In the genomic region with DNA sequence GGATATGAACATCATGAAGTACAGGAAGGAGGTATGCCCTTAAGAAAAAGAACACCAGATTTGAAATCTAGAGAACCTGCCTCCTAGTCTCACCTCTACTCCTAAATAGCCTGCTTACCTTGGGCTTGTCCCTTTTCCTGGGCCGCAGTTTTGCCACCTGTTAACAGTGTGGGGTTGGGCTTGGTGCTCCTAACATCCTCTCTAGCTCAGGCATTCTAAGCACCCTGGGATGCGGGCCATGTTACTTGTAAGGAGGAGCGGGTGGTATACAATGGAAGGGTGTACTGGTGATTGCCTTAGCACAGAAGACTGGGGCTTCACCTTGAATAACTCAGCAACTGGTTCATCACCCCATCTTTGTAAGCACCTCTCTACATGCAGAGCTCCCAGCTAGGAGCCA, we compare ENCODE assay signal across 23 cellular contexts. TPM values are rescaled to one million over a fixed set of nuclear protein-coding genes. Genes with fewer than 3 reads are reported as not detected.
DNase-seq lines count a peak whose midpoint lies in the region; ATAC-seq and TF ChIP-seq lines count a peak whose summit lies in the region.
"Had no signal": no experiment of that assay in that cellular context is flagged by ENCODE, and none has a peak within 500 bp of the region (broad histone marks: within the 10 kb centered on the region; RNA-seq: fewer than 3 reads in every experiment).

No MANE protein-coding gene starts in this region.

- H2BK120ac ChIP-seq in mesendoderm (ENCODE audit: low read depth, low read length): no peak overlapping the region

- H3K79me2 ChIP-seq in mesendoderm (ENCODE audit: control insufficient read depth, insufficient read depth, low read length): no peaks in the 10 kb centered on the region

- H3K36me3 ChIP-seq in heart left ventricle: peaks cover 0 to 38% (median 32%) of the 10 kb centered on the region in 9 donors
- H3K36me3 ChIP-seq in esophagus squamous epithelium: peaks cover 0 to 23% (median 0%) of the 10 kb centered on the region in 3 donors
- H3K36me3 ChIP-seq in rectal smooth muscle tissue (ENCODE audit: control insufficient read depth, insufficient read depth, low read length): peaks cover 3% of the 10 kb centered on the region
- peaks cover 11 to 14% (median 13%) of the 10 kb centered on the region in 3 donors for H3K36me3 ChIP-seq in tibial artery
- H3K36me3 ChIP-seq in mesendoderm (ENCODE audit: control insufficient read depth, insufficient read depth, low read length): no peaks in the 10 kb centered on the region
- H3K36me3 ChIP-seq: neutrophil had no signal

- H3K9ac ChIP-seq in rectal smooth muscle tissue (ENCODE audit: low read length) (no peak overlapping the region), mesendoderm (ENCODE audit: low read length) (no peak overlapping the region)

- no peaks in the 10 kb centered on the region for H3K27me3 ChIP-seq in heart left ventricle
- H3K27me3 ChIP-seq in esophagus squamous epithelium: peaks cover 0 to 8% (median 0%) of the 10 kb centered on the region in 4 donors
- H3K27me3 ChIP-seq in rectal smooth muscle tissue (ENCODE audit: control insufficient read depth, insufficient read depth, low read length): no peaks in the 10 kb centered on the region
- H3K27me3 ChIP-seq in tibial artery: no peaks in the 10 kb centered on the region
- H3K27me3 ChIP-seq in mesendoderm (ENCODE audit: insufficient read depth, low read length, poor library complexity): no peaks in the 10 kb centered on the region
- H3K27me3 ChIP-seq: neutrophil had no signal

- intact Hi-C loops in heart left ventricle (cut with DNase I): loop anchor here in 5 of 10 donors (2.0 to 5.0 kb wide), 3 partner anchors 17 to 48 kb away; partner anchors contain the start of gene TIMP3 (in 4 of the 5)
- intact Hi-C loops in Right ventricle myocardium inferior (cut with DNase I): loop anchor here (5.0 kb wide), 2 partner anchors 33 to 37 kb away; no protein-coding TSS in a partner anchor
- intact Hi-C loops in esophagus squamous epithelium (cut with DNase I): no loop called here
- intact Hi-C loops in tibial artery (cut with DNase I; ENCODE audit: low total_unique reads): loop anchor here (5.0 kb wide), 2 partner anchors 48 to 233 kb away; partner anchors contain the start of gene TIMP3
- intact Hi-C loops in head of caudate nucleus (cut with DNase I): no loop called here

- H3K27ac ChIP-seq in heart left ventricle: peak overlapping the region; percentile 69 to 94 (median 83)
- H3K27ac ChIP-seq in esophagus squamous epithelium: peak overlapping the region in 3 of 4 donors; percentile 80 to 92 (median 80)
- H3K27ac ChIP-seq in rectal smooth muscle tissue (ENCODE audit: low read depth, low read length): peak overlapping the region; percentile 75
- peak overlapping the region; percentile 78 to 96 for H3K27ac ChIP-seq in tibial artery
- H3K27ac ChIP-seq in mesendoderm (ENCODE audit: low read depth, low read length): no peak overlapping the region
- H3K27ac ChIP-seq in RWPE1: no peak overlapping the region
- H3K27ac ChIP-seq: neutrophil had no signal

- H3K4me3 ChIP-seq in heart left ventricle (no peak overlapping the region), esophagus squamous epithelium (no peak overlapping the region), rectal smooth muscle tissue (ENCODE audit: low read length) (no peak overlapping the region), tibial artery (no peak overlapping the region), mesendoderm (ENCODE audit: low read length) (no peak overlapping the region)
- H3K4me3 ChIP-seq: GM23338, K562 had no signal

- H3K79me1 ChIP-seq in mesendoderm (ENCODE audit: low read length): no peaks in the 10 kb centered on the region

- POLR2A ChIA-PET in RWPE1 (lab: Yijun Ruan, JAX; ENCODE audit: low non-redundant PET): no interaction called here

- WGBS in heart left ventricle, 4 donors: 88 to 92% (median 90%) methylated on average over 3 of the region's 3 CpGs
- 90% methylated on average over 1 to 3 of the region's 3 CpGs for WGBS in esophagus squamous epithelium, 2 donors
- no CpG with 5 or more reads among the region's 3 CpGs for WGBS in mesendoderm (ENCODE audit: extremely low coverage, insufficient coverage, low lambda C conversion rate)

- peaks cover 41 to 100% (median 90%) of the 10 kb centered on the region in 12 donors for H3K4me1 ChIP-seq in heart left ventricle
- peaks cover 6 to 97% (median 57%) of the 10 kb centered on the region in 3 donors for H3K4me1 ChIP-seq in esophagus squamous epithelium
- peaks cover 62% of the 10 kb centered on the region for H3K4me1 ChIP-seq in rectal smooth muscle tissue (ENCODE audit: control insufficient read depth, insufficient read depth, low read length)
- peaks cover 5 to 97% (median 85%) of the 10 kb centered on the region in 4 donors for H3K4me1 ChIP-seq in tibial artery
- H3K4me1 ChIP-seq in mesendoderm (ENCODE audit: control insufficient read depth, low read depth, low read length): no peaks in the 10 kb centered on the region

- no peak for ATAC-seq in heart left ventricle
- no peak for ATAC-seq in Right ventricle myocardium inferior
- ATAC-seq: GM23338, K562, Panc1 had no signal

- H2BK5ac ChIP-seq in mesendoderm (ENCODE audit: low read length): no peak overlapping the region

- no peak overlapping the region for H3K4me2 ChIP-seq in mesendoderm (ENCODE audit: low read length)
- H3K4me2 ChIP-seq: GM23338 had no signal

- H2AK5ac ChIP-seq in mesendoderm (ENCODE audit: low read length): no peak overlapping the region

- H4K8ac ChIP-seq in mesendoderm (ENCODE audit: low read depth, low read length): no peak overlapping the region

- H2BK15ac ChIP-seq in mesendoderm (replicated peaks; ENCODE audit: low read depth): no peak overlapping the region

- no peak overlapping the region for H3K56ac ChIP-seq in mesendoderm (ENCODE audit: low read length)

- TF ChIP-seq CTCF in heart left ventricle (IDR thresholded peaks at IDR 0.05) (no peak), esophagus squamous epithelium (IDR thresholded peaks at IDR 0.05) (no peak), tibial artery (IDR thresholded peaks at IDR 0.05) (no peak), RWPE1 (conservative IDR thresholded peaks at IDR 0.05; ENCODE audit: low read depth) (no peak)

- no peak overlapping the region for H3K23ac ChIP-seq in mesendoderm (ENCODE audit: low read length)

- CTCF ChIA-PET in RWPE1 (lab: Yijun Ruan, JAX): no interaction called here

- no peak overlapping the region for H3K18ac ChIP-seq in mesendoderm (ENCODE audit: low read length)

- H4K5ac ChIP-seq in mesendoderm (ENCODE audit: low read length): no peak overlapping the region

- no peaks in the 10 kb centered on the region for H3K9me3 ChIP-seq in heart left ventricle
- H3K9me3 ChIP-seq in esophagus squamous epithelium: no peaks in the 10 kb centered on the region
- H3K9me3 ChIP-seq in tibial artery: no peaks in the 10 kb centered on the region
- H3K9me3 ChIP-seq: neutrophil had no signal

- DNase-seq in heart left ventricle: no peak
- DNase-seq in Right ventricle myocardium inferior (ENCODE audit: missing footprints): no peak
- DNase-seq in esophagus squamous epithelium (lab: John Stamatoyannopoulos, UW): no peak
- DNase-seq in tibial artery: no peak
- DNase-seq in mesendoderm: no peak
- no peak for DNase-seq in head of caudate nucleus
- no peak for DNase-seq in RWPE1 (ENCODE audit: low spot score)
- DNase-seq: 8988T; activated CD4-positive, CD25-positive, alpha-beta regulatory T cell; activated naive CD4-positive, alpha-beta T cell treated with anti-CD3 and anti-CD28 coated beads, Interleukin-2, amount 10 ng/mL, durations not matched to agents 7 days and 5 days; amniotic stem cell; CD4-positive, CD25-positive, alpha-beta regulatory T cell; kidney; naive B cell; NCI-H1105; NCI-H1930; NCI-H526 treated with DMSO at 0.1 percent for 48 hours; stimulated activated CD4-positive, alpha-beta T cell treated with anti-CD3 and anti-CD28 coated beads, Interleukin-2, amount 100 ng/mL, for 24 hours had no signal

- no peak overlapping the region for H3K4ac ChIP-seq in mesendoderm (ENCODE audit: low read depth, low read length)

- TF ChIP-seq POLR2A in heart left ventricle (IDR thresholded peaks at IDR 0.05) (no peak), esophagus squamous epithelium (IDR thresholded peaks at IDR 0.05) (no peak)

RNA-seq across cellular contexts. Expression of gene TIMP3, which starts 48.7 kb away (rescaled TPM):
- total RNA-seq in heart left ventricle: 100 to 1,000 TPM; 121 to 629 (median 187) TPM
- 100 to 1,000 TPM; 112 to 137 TPM for polyA plus RNA-seq in heart left ventricle
- total RNA-seq in Right ventricle myocardium inferior: 288 TPM
- total RNA-seq in esophagus squamous epithelium: 100 to 1,000 TPM in 1 of 4 donors, 10 to 100 TPM in 3; 15.3 to 306 (median 54.2) TPM
- polyA plus RNA-seq in mesendoderm (2013, experiment 1 of 2): 8.8 TPM
- 9.2 TPM for polyA plus RNA-seq in mesendoderm (2013, experiment 2 of 2)
- polyA plus RNA-seq: CD4-positive, CD25-positive, alpha-beta regulatory T cell had no signal

Comparison
In these comparisons a context has a peak if more than half of its experiments do, and no peak if none do; other contexts are left out.
1. H3K27ac ChIP-seq: peak in heart left ventricle (12 of 12), esophagus squamous epithelium (3 of 4), rectal smooth muscle tissue (single experiment) and tibial artery (2 of 2); none in mesendoderm (single experiment) and RWPE1 (single experiment).
2. intact Hi-C loops: an anchor here in Right ventricle myocardium inferior (5.0 kb wide) and tibial artery (5.0 kb wide); none called in esophagus squamous epithelium and head of caudate nucleus.